1 cellular context compared by ENCODE assay signal in genomic region chr5:175534070-175534932, GRCh38.
A peak's percentile ranks its signal among the peaks of the same experiment; 100 is the strongest.
TF ChIP-seq lines count a peak whose summit lies in the region.

No MANE protein-coding gene starts in this region.

TF ChIP-seq in K562, 482 proteins besides CTCF, POLR2A, EP300 and RAD21 (continued from another document):
- TF ChIP-seq, protein P1, sequence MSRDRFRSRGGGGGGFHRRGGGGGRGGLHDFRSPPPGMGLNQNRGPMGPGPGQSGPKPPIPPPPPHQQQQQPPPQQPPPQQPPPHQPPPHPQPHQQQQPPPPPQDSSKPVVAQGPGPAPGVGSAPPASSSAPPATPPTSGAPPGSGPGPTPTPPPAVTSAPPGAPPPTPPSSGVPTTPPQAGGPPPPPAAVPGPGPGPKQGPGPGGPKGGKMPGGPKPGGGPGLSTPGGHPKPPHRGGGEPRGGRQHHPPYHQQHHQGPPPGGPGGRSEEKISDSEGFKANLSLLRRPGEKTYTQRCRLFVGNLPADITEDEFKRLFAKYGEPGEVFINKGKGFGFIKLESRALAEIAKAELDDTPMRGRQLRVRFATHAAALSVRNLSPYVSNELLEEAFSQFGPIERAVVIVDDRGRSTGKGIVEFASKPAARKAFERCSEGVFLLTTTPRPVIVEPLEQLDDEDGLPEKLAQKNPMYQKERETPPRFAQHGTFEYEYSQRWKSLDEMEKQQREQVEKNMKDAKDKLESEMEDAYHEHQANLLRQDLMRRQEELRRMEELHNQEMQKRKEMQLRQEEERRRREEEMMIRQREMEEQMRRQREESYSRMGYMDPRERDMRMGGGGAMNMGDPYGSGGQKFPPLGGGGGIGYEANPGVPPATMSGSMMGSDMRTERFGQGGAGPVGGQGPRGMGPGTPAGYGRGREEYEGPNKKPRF (IDR thresholded peaks at IDR 0.05; ENCODE audit: low read depth, low read length): no peak
- peak in 1 of 3 experiments; percentile 48 for TF ChIP-seq YY1 (IDR thresholded peaks at IDR 0.05; ENCODE audit: borderline replicate concordance in 1 of 3, control insufficient read depth in 1 of 3, extremely low read depth in 1 of 3, insufficient read depth in 3 of 3, insufficient read length in 1 of 3, insufficient replicate concordance in 2 of 3, low read depth in 1 of 3, low read length in 2 of 3)
- no peak for TF ChIP-seq POLR2AphosphoS2 (IDR thresholded peaks at IDR 0.05; ENCODE audit: low read length)
- TF ChIP-seq, protein P2, sequence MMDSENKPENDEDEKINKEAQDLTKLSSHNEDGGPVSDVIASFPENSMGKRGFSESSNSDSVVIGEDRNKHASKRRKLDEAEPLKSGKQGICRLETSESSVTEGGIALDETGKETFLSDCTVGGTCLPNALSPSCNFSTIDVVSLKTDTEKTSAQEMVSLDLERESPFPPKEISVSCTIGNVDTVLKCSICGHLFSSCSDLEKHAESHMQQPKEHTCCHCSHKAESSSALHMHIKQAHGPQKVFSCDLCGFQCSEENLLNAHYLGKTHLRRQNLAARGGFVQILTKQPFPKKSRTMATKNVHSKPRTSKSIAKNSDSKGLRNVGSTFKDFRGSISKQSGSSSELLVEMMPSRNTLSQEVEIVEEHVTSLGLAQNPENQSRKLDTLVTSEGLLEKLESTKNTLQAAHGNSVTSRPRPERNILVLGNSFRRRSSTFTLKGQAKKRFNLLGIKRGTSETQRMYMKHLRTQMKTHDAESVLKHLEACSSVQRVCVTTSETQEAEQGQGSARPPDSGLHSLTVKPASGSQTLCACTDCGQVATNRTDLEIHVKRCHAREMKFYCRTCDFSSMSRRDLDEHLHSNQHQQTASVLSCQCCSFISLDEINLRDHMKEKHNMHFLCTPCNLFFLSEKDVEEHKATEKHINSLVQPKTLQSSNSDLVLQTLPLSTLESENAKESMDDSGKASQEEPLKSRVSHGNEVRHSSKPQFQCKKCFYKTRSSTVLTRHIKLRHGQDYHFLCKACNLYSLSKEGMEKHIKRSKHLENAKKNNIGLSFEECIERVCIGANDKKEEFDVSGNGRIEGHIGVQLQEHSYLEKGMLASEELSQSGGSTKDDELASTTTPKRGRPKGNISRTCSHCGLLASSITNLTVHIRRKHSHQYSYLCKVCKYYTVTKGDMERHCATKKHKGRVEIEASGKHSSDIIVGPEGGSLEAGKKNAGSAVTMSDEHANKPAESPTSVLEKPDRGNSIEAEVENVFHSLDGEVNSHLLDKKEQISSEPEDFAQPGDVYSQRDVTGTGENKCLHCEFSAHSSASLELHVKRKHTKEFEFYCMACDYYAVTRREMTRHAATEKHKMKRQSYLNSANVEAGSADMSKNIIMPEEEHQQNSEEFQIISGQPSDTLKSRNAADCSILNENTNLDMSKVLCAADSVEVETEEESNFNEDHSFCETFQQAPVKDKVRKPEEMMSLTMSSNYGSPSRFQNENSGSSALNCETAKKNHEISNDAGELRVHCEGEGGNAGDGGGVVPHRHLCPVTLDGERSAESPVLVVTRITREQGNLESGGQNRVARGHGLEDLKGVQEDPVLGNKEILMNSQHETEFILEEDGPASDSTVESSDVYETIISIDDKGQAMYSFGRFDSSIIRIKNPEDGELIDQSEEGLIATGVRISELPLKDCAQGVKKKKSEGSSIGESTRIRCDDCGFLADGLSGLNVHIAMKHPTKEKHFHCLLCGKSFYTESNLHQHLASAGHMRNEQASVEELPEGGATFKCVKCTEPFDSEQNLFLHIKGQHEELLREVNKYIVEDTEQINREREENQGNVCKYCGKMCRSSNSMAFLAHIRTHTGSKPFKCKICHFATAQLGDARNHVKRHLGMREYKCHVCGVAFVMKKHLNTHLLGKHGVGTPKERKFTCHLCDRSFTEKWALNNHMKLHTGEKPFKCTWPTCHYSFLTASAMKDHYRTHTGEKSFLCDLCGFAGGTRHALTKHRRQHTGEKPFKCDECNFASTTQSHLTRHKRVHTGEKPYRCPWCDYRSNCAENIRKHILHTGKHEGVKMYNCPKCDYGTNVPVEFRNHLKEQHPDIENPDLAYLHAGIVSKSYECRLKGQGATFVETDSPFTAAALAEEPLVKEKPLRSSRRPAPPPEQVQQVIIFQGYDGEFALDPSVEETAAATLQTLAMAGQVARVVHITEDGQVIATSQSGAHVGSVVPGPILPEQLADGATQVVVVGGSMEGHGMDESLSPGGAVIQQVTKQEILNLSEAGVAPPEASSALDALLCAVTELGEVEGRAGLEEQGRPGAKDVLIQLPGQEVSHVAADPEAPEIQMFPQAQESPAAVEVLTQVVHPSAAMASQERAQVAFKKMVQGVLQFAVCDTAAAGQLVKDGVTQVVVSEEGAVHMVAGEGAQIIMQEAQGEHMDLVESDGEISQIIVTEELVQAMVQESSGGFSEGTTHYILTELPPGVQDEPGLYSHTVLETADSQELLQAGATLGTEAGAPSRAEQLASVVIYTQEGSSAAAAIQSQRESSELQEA (IDR thresholded peaks at IDR 0.05; ENCODE audit: low read depth): no peak
- 0 out of 2 replicates have a peak, but pooled peaks have one; percentile 22 for TF ChIP-seq SP1 (CRISPR knock-in tag; IDR thresholded peaks at IDR 0.05)
